In the genomic region with DNA sequence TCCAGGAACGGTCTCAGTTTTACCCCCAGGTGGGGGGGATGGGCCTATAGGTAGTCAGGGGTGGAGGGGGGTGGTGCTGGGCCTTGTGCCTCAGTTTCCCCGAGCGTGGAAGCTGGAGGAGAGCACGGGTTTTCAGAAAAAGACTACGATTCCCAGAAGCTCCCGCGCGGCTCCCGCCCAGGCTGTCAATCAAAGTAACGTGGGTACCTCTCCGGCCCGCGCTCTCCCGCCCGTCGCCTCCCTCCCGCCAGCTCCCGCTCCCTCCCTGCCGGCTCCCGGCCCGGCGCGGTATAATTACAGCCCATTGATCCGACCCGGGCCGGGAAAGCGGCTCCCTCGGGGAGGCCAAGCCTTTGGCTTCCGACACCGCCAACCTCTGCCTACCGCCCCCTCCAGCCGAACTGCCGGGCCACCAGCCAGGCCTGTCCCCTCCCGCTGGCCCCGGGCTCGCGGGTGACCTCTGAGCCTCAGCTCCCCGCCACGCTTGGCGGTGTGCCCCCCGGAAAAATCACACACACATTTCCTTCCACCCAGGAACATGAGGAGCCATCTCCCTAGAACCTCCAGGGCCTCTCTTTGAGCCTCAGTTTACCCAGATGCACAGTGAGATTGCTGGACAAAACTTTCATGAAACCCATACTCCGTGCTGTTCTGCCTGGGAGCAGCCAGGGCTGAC, we compare ENCODE assay signal across 1 cellular context.
TF ChIP-seq lines count a peak whose summit lies in the region.

No MANE protein-coding gene starts in this region.

TF ChIP-seq in WTC11, 78 proteins besides CTCF, POLR2A, EP300 and RAD21 (continued from another document and continues in another):
- TF ChIP-seq, protein P1, sequence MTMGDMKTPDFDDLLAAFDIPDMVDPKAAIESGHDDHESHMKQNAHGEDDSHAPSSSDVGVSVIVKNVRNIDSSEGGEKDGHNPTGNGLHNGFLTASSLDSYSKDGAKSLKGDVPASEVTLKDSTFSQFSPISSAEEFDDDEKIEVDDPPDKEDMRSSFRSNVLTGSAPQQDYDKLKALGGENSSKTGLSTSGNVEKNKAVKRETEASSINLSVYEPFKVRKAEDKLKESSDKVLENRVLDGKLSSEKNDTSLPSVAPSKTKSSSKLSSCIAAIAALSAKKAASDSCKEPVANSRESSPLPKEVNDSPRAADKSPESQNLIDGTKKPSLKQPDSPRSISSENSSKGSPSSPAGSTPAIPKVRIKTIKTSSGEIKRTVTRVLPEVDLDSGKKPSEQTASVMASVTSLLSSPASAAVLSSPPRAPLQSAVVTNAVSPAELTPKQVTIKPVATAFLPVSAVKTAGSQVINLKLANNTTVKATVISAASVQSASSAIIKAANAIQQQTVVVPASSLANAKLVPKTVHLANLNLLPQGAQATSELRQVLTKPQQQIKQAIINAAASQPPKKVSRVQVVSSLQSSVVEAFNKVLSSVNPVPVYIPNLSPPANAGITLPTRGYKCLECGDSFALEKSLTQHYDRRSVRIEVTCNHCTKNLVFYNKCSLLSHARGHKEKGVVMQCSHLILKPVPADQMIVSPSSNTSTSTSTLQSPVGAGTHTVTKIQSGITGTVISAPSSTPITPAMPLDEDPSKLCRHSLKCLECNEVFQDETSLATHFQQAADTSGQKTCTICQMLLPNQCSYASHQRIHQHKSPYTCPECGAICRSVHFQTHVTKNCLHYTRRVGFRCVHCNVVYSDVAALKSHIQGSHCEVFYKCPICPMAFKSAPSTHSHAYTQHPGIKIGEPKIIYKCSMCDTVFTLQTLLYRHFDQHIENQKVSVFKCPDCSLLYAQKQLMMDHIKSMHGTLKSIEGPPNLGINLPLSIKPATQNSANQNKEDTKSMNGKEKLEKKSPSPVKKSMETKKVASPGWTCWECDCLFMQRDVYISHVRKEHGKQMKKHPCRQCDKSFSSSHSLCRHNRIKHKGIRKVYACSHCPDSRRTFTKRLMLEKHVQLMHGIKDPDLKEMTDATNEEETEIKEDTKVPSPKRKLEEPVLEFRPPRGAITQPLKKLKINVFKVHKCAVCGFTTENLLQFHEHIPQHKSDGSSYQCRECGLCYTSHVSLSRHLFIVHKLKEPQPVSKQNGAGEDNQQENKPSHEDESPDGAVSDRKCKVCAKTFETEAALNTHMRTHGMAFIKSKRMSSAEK (CRISPR knock-in tag; IDR thresholded peaks at IDR 0.05; ENCODE audit: borderline replicate concordance), result no peak
- peak; percentile 71; the same call in 1 of the 2 replicates for TF ChIP-seq ARID4B (CRISPR knock-in tag; IDR thresholded peaks at IDR 0.05; ENCODE audit: borderline replicate concordance)
- no peak for TF ChIP-seq TP53 (CRISPR knock-in tag; IDR thresholded peaks at IDR 0.05)
- no peak; the same call in 1 of the 2 replicates for TF ChIP-seq ZNF219 (CRISPR knock-in tag; IDR thresholded peaks at IDR 0.05; ENCODE audit: borderline replicate concordance)
- TF ChIP-seq ERG (CRISPR knock-in tag; IDR thresholded peaks at IDR 0.05), result no peak
- TF ChIP-seq NFE2L1 (CRISPR knock-in tag; IDR thresholded peaks at IDR 0.05), result peak; percentile 63; the same call in 1 of the 2 replicates
- TF ChIP-seq ATF1 (CRISPR knock-in tag; IDR thresholded peaks at IDR 0.05), result no peak
- no peak for TF ChIP-seq ZNF671 (CRISPR knock-in tag; IDR thresholded peaks at IDR 0.05)
- no peak for TF ChIP-seq TEAD1 (CRISPR knock-in tag; IDR thresholded peaks at IDR 0.05)
- no peak for TF ChIP-seq TCF7 (CRISPR knock-in tag; IDR thresholded peaks at IDR 0.05; ENCODE audit: low read depth)
- TF ChIP-seq FOXJ3 (CRISPR knock-in tag; IDR thresholded peaks at IDR 0.05; ENCODE audit: borderline replicate concordance), result no peak
- no peak for TF ChIP-seq SMAD3 (CRISPR knock-in tag; IDR thresholded peaks at IDR 0.05; ENCODE audit: borderline replicate concordance)
- TF ChIP-seq, protein P2, sequence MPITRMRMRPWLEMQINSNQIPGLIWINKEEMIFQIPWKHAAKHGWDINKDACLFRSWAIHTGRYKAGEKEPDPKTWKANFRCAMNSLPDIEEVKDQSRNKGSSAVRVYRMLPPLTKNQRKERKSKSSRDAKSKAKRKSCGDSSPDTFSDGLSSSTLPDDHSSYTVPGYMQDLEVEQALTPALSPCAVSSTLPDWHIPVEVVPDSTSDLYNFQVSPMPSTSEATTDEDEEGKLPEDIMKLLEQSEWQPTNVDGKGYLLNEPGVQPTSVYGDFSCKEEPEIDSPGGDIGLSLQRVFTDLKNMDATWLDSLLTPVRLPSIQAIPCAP (CRISPR knock-in tag; IDR thresholded peaks at IDR 0.05), result no peak
- no peak for TF ChIP-seq KAT7 (CRISPR knock-in tag; IDR thresholded peaks at IDR 0.05; ENCODE audit: borderline replicate concordance)
- no peak for TF ChIP-seq PRDM15 (CRISPR knock-in tag; IDR thresholded peaks at IDR 0.05)
- TF ChIP-seq EMX1 (CRISPR knock-in tag; IDR thresholded peaks at IDR 0.05), result no peak
- no peak for TF ChIP-seq ZNF317 (CRISPR knock-in tag; IDR thresholded peaks at IDR 0.05; ENCODE audit: borderline replicate concordance, low read depth)
- no peak for TF ChIP-seq NR3C1 (CRISPR knock-in tag; conservative IDR thresholded peaks at IDR 0.05; ENCODE audit: low read depth)
- TF ChIP-seq SP1 (CRISPR knock-in tag; conservative IDR thresholded peaks at IDR 0.05), result peak; percentile 78
- TF ChIP-seq, protein P3, sequence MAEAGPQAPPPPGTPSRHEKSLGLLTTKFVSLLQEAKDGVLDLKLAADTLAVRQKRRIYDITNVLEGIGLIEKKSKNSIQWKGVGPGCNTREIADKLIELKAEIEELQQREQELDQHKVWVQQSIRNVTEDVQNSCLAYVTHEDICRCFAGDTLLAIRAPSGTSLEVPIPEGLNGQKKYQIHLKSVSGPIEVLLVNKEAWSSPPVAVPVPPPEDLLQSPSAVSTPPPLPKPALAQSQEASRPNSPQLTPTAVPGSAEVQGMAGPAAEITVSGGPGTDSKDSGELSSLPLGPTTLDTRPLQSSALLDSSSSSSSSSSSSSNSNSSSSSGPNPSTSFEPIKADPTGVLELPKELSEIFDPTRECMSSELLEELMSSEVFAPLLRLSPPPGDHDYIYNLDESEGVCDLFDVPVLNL (CRISPR knock-in tag; IDR thresholded peaks at IDR 0.05; ENCODE audit: borderline replicate concordance, low read depth), result no peak
- TF ChIP-seq CBFB (CRISPR knock-in tag; IDR thresholded peaks at IDR 0.05; ENCODE audit: low read depth), result 0 out of 2 replicates have a peak, but pooled peaks have one; percentile 70
- no peak for TF ChIP-seq ELF4 (CRISPR knock-in tag; IDR thresholded peaks at IDR 0.05; ENCODE audit: low read depth)
- no peak for TF ChIP-seq ZNF138 (CRISPR knock-in tag; conservative IDR thresholded peaks at IDR 0.05)
- no peak for TF ChIP-seq SOX15 (CRISPR knock-in tag; IDR thresholded peaks at IDR 0.05)
- no peak for TF ChIP-seq NR2C2 (CRISPR knock-in tag; IDR thresholded peaks at IDR 0.05)
- no peak for TF ChIP-seq GRHL2 (CRISPR knock-in tag; IDR thresholded peaks at IDR 0.05; ENCODE audit: insufficient replicate concordance, severe bottlenecking)
- TF ChIP-seq FOXK1 (CRISPR knock-in tag; IDR thresholded peaks at IDR 0.05), result peak; percentile 53
- TF ChIP-seq JUN (CRISPR knock-in tag; IDR thresholded peaks at IDR 0.05), result no peak
- no peak for TF ChIP-seq ZBTB43 (CRISPR knock-in tag; IDR thresholded peaks at IDR 0.05)
- TF ChIP-seq, protein P4, sequence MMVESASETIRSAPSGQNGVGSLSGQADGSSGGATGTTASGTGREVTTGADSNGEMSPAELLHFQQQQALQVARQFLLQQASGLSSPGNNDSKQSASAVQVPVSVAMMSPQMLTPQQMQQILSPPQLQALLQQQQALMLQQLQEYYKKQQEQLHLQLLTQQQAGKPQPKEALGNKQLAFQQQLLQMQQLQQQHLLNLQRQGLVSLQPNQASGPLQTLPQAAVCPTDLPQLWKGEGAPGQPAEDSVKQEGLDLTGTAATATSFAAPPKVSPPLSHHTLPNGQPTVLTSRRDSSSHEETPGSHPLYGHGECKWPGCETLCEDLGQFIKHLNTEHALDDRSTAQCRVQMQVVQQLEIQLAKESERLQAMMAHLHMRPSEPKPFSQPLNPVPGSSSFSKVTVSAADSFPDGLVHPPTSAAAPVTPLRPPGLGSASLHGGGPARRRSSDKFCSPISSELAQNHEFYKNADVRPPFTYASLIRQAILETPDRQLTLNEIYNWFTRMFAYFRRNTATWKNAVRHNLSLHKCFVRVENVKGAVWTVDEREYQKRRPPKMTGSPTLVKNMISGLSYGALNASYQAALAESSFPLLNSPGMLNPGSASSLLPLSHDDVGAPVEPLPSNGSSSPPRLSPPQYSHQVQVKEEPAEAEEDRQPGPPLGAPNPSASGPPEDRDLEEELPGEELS (CRISPR knock-in tag; IDR thresholded peaks at IDR 0.05), result peak; percentile 53; the same call in 1 of the 2 replicates
- TF ChIP-seq, protein P5, sequence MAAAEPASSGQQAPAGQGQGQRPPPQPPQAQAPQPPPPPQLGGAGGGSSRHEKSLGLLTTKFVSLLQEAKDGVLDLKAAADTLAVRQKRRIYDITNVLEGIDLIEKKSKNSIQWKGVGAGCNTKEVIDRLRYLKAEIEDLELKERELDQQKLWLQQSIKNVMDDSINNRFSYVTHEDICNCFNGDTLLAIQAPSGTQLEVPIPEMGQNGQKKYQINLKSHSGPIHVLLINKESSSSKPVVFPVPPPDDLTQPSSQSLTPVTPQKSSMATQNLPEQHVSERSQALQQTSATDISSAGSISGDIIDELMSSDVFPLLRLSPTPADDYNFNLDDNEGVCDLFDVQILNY (CRISPR knock-in tag; IDR thresholded peaks at IDR 0.05), result peak; percentile 83; the same call in 1 of the 2 replicates
- TF ChIP-seq GTF2I (CRISPR knock-in tag; conservative IDR thresholded peaks at IDR 0.05), result no peak
- no peak for TF ChIP-seq IRF2 (CRISPR knock-in tag; IDR thresholded peaks at IDR 0.05; ENCODE audit: borderline replicate concordance, low read depth)
- no peak; the same call in 1 of the 2 replicates for TF ChIP-seq CREM (CRISPR knock-in tag; IDR thresholded peaks at IDR 0.05)
